Comparison of ENCODE assay signal across 1 cellular context in the genomic region with DNA sequence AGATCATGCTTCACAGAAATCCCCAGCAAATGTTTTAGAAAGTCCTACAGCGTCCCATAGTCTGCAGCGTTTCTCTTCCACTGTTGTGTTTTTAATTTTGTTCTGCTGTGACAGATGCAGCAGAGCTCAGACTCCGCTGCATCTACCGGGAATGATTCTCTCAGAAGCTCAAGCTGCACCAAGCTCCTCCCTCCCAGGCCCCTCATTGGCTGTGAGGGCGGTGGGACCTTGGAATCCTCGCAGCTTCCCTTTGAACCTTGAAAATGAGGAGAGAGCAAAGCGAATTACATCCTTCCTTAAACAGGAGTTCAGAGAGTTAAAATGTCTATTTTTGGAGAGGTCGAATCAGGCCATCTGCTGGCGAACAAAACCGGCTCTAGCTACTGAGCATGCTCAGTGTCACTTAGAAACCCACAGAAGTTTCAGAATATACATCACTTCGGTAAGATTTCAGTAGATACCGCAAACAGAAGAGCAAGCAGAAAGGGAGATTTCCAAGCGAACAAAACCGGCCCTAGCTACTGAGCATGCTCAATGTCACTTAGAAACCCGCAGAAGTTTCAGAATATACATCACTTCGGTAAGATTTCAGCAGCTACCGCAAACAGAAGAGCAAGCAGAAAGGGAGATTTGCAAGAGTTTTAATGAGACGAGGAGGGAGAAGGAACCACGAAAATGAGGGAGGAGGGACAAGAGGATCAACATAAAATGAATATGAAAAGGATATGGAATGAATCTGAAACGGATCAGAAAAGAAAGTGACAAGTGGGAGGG.
TF ChIP-seq lines count a peak whose summit lies in the region.

Gene ABCD2, minus strand, starts transcription at position 144 of the 774 bp plus-strand sequence. CDS start 188 bp downstream, outside the sequence.

TF ChIP-seq in SK-N-SH, 30 proteins besides CTCF, POLR2A, EP300 and RAD21:
- TF ChIP-seq TAF1 (IDR thresholded peaks at IDR 0.05; ENCODE audit: borderline replicate concordance, low read depth, low read length) (peak; percentile 56; the same call in 1 of the 2 replicates), FOSL2 (IDR thresholded peaks at IDR 0.05; ENCODE audit: borderline replicate concordance, low read depth) (no peak), MEF2A (IDR thresholded peaks at IDR 0.05; ENCODE audit: borderline replicate concordance, low read depth) (0 out of 2 replicates have a peak, but pooled peaks have one; percentile 19), RXRA (IDR thresholded peaks at IDR 0.05; ENCODE audit: borderline replicate concordance, low read depth) (0 out of 2 replicates have a peak, but pooled peaks have one; percentile 16), MAX (IDR thresholded peaks at IDR 0.05; ENCODE audit: low read depth) (peak; percentile 43; the same call in 1 of the 2 replicates), GATA2 (CRISPR knock-in tag; IDR thresholded peaks at IDR 0.05) (peak; percentile 44; the same call in 1 of the 2 replicates), FOXJ3 (CRISPR knock-in tag; IDR thresholded peaks at IDR 0.05) (no peak), MXI1 (IDR thresholded peaks at IDR 0.05; ENCODE audit: low read depth, low read length) (0 out of 2 replicates have a peak, but pooled peaks have one; percentile 59), SMC3 (IDR thresholded peaks at IDR 0.05; ENCODE audit: low read depth, low read length) (0 out of 2 replicates have a peak, but pooled peaks have one; percentile 19), CHD2 (IDR thresholded peaks at IDR 0.05; ENCODE audit: low read length, partially characterized antibody) (no peak), RCOR1 (IDR thresholded peaks at IDR 0.05; ENCODE audit: low read length) (peak; percentile 12), NRF1 (IDR thresholded peaks at IDR 0.05; ENCODE audit: low read depth, low read length) (peak; percentile 62)
TF ChIP-seq in SK-N-SH: peak in this region for 9.
